1 cellular context compared by ENCODE assay signal in the genomic region with DNA sequence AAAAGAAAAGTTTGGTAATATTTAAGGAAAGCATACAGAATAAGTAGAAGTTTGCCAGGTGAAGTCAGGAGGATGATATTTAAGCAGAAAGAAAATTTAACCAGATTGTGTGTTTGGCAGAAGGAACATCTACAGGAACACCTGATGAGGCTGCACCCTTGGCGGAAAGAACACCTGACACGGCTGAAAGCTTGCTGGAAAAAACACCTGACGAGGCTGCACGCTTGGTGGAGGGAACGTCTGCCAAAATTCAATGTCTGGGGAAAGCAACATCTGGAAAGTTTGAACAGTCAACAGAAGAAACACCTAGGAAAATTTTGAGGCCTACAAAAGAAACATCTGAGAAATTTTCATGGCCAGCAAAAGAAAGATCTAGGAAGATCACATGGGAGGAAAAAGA. TPM values are rescaled to one million over a fixed set of nuclear protein-coding genes. Genes with fewer than 3 reads are reported as not detected.
"Had no signal": no experiment of that assay in that cellular context is flagged by ENCODE, and none has a peak within 500 bp of the region (broad histone marks: within the 10 kb centered on the region; RNA-seq: fewer than 3 reads in every experiment).

No MANE protein-coding gene starts in this region.

RNA-seq across cellular contexts. Expression of gene ANKRD30B, which starts 15.6 kb away (rescaled TPM):
- polyA plus RNA-seq: SK-N-SH had no signal
